In genomic region chr7:131365876-131366275, GRCh38 we compare ENCODE assay signal across 13 cellular contexts. TPM values are rescaled to one million over a fixed set of nuclear protein-coding genes. Genes with fewer than 3 reads are reported as not detected.
DNase-seq lines count a peak whose midpoint lies in the region; ATAC-seq and TF ChIP-seq lines count a peak whose summit lies in the region.
"Had no signal": no experiment of that assay in that cellular context is flagged by ENCODE, and none has a peak within 500 bp of the region (broad histone marks: within the 10 kb centered on the region; RNA-seq: fewer than 3 reads in every experiment).

No MANE protein-coding gene starts in this region.

- intact Hi-C loops in left lung (cut with DNase I): no loop called here

- H3K27ac ChIP-seq in HEK293 (ENCODE audit: extremely low read depth, low read depth, low read length): no peak overlapping the region
- no peak overlapping the region for H3K27ac ChIP-seq in left lung

- CTCF ChIA-PET in HEK293 (lab: Yijun Ruan, JAX): interaction anchor here (1.6 kb wide), 1 partner anchor 39 kb away, joined by 3 read pairs; the partner anchor contains the start of gene MKLN1

- H3K9me3 ChIP-seq in HEK293 (ENCODE audit: control insufficient read depth, insufficient read depth, low read depth, low read length) (no peaks in the 10 kb centered on the region), left lung (no peaks in the 10 kb centered on the region)

- no peaks in the 10 kb centered on the region for H3K27me3 ChIP-seq in left lung

- POLR2A ChIA-PET in HEK293 (lab: Yijun Ruan, JAX): no interaction called here

- H3K4me3 ChIP-seq in HEK293 (ENCODE audit: low read depth, low read length) (no peak overlapping the region), choroid plexus epithelial cell (ENCODE audit: low read depth, low read length) (no peak overlapping the region), left lung (no peak overlapping the region)

- H3K36me3 ChIP-seq in HEK293 (ENCODE audit: control insufficient read depth in 2 of 2, insufficient read depth in 1 of 2, low read length in 2 of 2) (no peaks in the 10 kb centered on the region), left lung (no peaks in the 10 kb centered on the region)

- peak; percentile 77 for ATAC-seq in left lung
- ATAC-seq: esophagus mucosa had no signal

- peaks cover 12% of the 10 kb centered on the region for H3K4me1 ChIP-seq in HEK293 (ENCODE audit: control insufficient read depth, insufficient read depth, low read length)
- H3K4me1 ChIP-seq in left lung: peaks cover 4 to 82% of the 10 kb centered on the region in 2 donors

- TF ChIP-seq CTCF in HEK293 (tag by site-specific recombination; IDR thresholded peaks at IDR 0.05): no peak
- no peak for TF ChIP-seq CTCF in choroid plexus epithelial cell (conservative IDR thresholded peaks at IDR 0.05; ENCODE audit: low read depth, low read length)
- no peak for TF ChIP-seq CTCF in left lung (IDR thresholded peaks at IDR 0.05)

- peak; percentile 8 for DNase-seq in AG08395 (ENCODE audit: low spot score)
- DNase-seq in choroid plexus epithelial cell (ENCODE audit: low read depth): peak; percentile 60
- no peak for DNase-seq in left lung
- DNase-seq in effector CD8-positive, alpha-beta T cell (lab: John Stamatoyannopoulos, UW): no peak
- no peak for DNase-seq in cerebellar cortex (ENCODE audit: low spot score)
- no peak for DNase-seq in activated CD4-positive, CD25-positive, alpha-beta regulatory T cell (lab: John Stamatoyannopoulos, UW)
- DNase-seq in GF-D8 (lab: John Stamatoyannopoulos, UW): no peak
- DNase-seq: activated effector memory CD4-positive, alpha-beta T cell treated with anti-CD3 and anti-CD28 coated beads, Interleukin-2, amount 50 U/mL, for 16 hours; NCI-H1694; NCI-H82; SIG-M5 had no signal

TF ChIP-seq in HEK293, 187 proteins besides CTCF, POLR2A, EP300 and RAD21 (continues in another document):
- TF ChIP-seq PRDM10 (tag by site-specific recombination; IDR thresholded peaks at IDR 0.05) (0 out of 2 replicates have a peak, but pooled peaks have one; percentile 8), ZNF37A (tag by site-specific recombination; IDR thresholded peaks at IDR 0.05) (no peak), ZXDB (tag by site-specific recombination; IDR thresholded peaks at IDR 0.05) (0 out of 2 replicates have a peak, but pooled peaks have one; percentile 28), ZNF837 (tag by site-specific recombination; IDR thresholded peaks at IDR 0.05) (no peak), ZNF132 (tag by site-specific recombination; IDR thresholded peaks at IDR 0.05; ENCODE audit: borderline replicate concordance) (no peak), SCRT2 (tag by site-specific recombination; IDR thresholded peaks at IDR 0.05) (no peak), ZNF747 (tag by site-specific recombination; IDR thresholded peaks at IDR 0.05) (no peak), ELK4 (IDR thresholded peaks at IDR 0.05; ENCODE audit: borderline replicate concordance, low read depth, low read length) (no peak), ZBTB20 (tag by site-specific recombination; IDR thresholded peaks at IDR 0.05) (no peak), ZNF274 (IDR thresholded peaks at IDR 0.05; ENCODE audit: low read length) (no peak), ZNF274 (tag by site-specific recombination; IDR thresholded peaks at IDR 0.05; ENCODE audit: borderline replicate concordance) (no peak), ZNF48 (tag by site-specific recombination; IDR thresholded peaks at IDR 0.05) (no peak), ZNF398 (tag by site-specific recombination; IDR thresholded peaks at IDR 0.05) (no peak), ZBTB44 (tag by site-specific recombination; IDR thresholded peaks at IDR 0.05) (peak; percentile 39; the same call in 1 of the 2 replicates), PBX3 (CRISPR knock-in tag; IDR thresholded peaks at IDR 0.05) (no peak), ZFP37 (tag by site-specific recombination; IDR thresholded peaks at IDR 0.05) (no peak), ZNF18 (tag by site-specific recombination; IDR thresholded peaks at IDR 0.05) (0 out of 2 replicates have a peak, but pooled peaks have one; percentile 15)

RNA-seq across cellular contexts. Expression of gene MKLN1, which starts 38.2 kb away (rescaled TPM):
- total RNA-seq in left lung: 10 to 100 TPM; 43.9 to 49.0 TPM

Comparison
In these comparisons a context has a peak if more than half of its experiments do, and no peak if none do; other contexts are left out.
1. DNase-seq: peak in AG08395 (single experiment) and choroid plexus epithelial cell (single experiment); none in left lung (0 of 2), effector CD8-positive, alpha-beta T cell (single experiment), cerebellar cortex (single experiment), activated CD4-positive, CD25-positive, alpha-beta regulatory T cell (0 of 4) and GF-D8 (single experiment).